In the genomic region with DNA sequence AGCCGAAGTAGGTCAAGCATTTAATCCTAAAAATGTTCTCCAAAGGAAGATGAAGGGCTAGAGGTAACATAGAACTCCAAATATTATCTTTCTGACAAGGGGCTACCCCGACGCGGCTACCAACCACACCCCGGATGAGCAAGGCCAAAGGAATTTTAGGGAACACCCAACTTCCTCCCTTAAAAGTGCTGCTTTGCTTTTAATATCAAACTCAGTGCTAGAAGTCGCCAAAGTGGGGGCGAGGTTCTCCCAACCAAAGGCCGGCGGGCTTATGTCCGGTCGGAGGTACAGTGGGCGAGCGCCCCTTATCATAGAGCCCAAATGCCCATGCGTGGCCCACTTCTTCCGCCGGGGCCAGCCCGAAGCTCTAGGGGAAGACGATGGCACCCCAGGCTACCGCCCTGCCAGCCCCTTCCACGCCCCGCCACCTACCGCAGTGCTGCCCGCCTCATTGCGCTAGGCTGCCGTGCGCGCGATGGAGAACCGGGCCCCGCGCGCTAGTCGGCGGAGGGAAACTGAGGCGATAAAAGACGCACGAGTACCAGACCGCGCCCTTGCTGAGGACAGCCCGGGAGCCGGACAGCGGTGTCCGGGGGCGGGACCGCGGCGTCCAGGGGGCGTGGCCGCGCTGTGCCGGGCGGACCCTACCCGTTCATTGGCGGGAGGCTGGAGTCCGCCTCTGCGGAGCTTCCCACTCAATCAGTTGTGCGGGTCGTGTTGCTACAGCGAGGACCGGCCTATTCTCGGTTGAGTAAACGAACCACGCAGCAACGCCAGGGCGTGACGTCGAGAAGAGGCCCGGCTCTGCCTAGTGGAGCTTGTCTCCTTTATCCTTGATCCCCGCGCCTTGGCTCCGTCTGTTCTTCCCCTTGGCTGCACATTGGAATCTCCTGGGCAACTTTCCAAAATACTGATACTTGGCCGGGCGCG, we compare ENCODE assay signal across 8 cellular contexts. TPM values are rescaled to one million over a fixed set of nuclear protein-coding genes. Genes with fewer than 3 reads are reported as not detected.
A peak's percentile ranks its signal among the peaks of the same experiment; 100 is the strongest.
DNase-seq lines count a peak whose midpoint lies in the region; ATAC-seq, FAIRE-seq and TF ChIP-seq lines count a peak whose summit lies in the region.

A gene with protein sequence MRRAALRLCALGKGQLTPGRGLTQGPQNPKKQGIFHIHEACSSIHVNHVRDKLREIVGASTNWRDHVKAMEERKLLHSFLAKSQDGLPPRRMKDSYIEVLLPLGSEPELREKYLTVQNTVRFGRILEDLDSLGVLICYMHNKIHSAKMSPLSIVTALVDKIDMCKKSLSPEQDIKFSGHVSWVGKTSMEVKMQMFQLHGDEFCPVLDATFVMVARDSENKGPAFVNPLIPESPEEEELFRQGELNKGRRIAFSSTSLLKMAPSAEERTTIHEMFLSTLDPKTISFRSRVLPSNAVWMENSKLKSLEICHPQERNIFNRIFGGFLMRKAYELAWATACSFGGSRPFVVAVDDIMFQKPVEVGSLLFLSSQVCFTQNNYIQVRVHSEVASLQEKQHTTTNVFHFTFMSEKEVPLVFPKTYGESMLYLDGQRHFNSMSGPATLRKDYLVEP (minus strand): TSS at position 584 of the 930 bp plus-strand sequence. CDS start 132 bp downstream, at position 452.

- no peaks in the 10 kb centered on the region for H3K9me3 Mint-ChIP-seq in GM23338
- H3K9me3 Mint-ChIP-seq in activated naive CD8-positive, alpha-beta T cell treated with anti-CD3 and anti-CD28 coated beads, Interleukin-2, amount 10 ng/mL, durations not matched to agents 7 days and 5 days: no peaks in the 10 kb centered on the region

- H3K4me1 Mint-ChIP-seq in GM23338: peaks cover 6% of the 10 kb centered on the region; the same call in 2 of the 3 replicates
- H3K4me1 Mint-ChIP-seq in activated naive CD8-positive, alpha-beta T cell treated with anti-CD3 and anti-CD28 coated beads, Interleukin-2, amount 10 ng/mL, durations not matched to agents 7 days and 5 days: peaks cover 21% of the 10 kb centered on the region

- peaks cover 41% of the 10 kb centered on the region for H3K79me2 ChIP-seq in GM23338 (replicated peaks; ENCODE audit: insufficient read depth)
- H3K79me2 ChIP-seq in SU-DHL-6 (ENCODE audit: insufficient read depth, low read length): peaks cover 16% of the 10 kb centered on the region; the same call in 1 of the 2 replicates

- H2AFZ ChIP-seq in GM23338 (peak within 1 kb of the TSS; percentile 96; the same call in 1 of the 2 replicates), SU-DHL-6 (ENCODE audit: low read depth, low read length, severe bottlenecking) (peak within 1 kb of the TSS; percentile 85)

- no peaks in the 10 kb centered on the region for H3K27me3 ChIP-seq in GM23338 (ENCODE audit: insufficient read depth)
- H3K27me3 ChIP-seq in SU-DHL-6 (ENCODE audit: low read length): no peaks in the 10 kb centered on the region
- no peaks in the 10 kb centered on the region for H3K27me3 ChIP-seq in pancreas
- no peaks in the 10 kb centered on the region for H3K27me3 ChIP-seq in tibial nerve

- H3K27ac ChIP-seq in GM23338 (ENCODE audit: low read depth): peak within 1 kb of the TSS; percentile 59; the same call in 1 of the 2 replicates
- H3K27ac ChIP-seq in SU-DHL-6 (ENCODE audit: low read depth, low read length): peak within 1 kb of the TSS; percentile 50
- peak within 1 kb of the TSS; percentile 68 to 82 (median 77) for H3K27ac ChIP-seq in pancreas
- H3K27ac ChIP-seq in tibial nerve: peak within 1 kb of the TSS; percentile 76 to 95 (median 90)

- ATAC-seq in GM23338: peak; percentile 98
- peak; percentile 96 for ATAC-seq in activated naive CD8-positive, alpha-beta T cell treated with anti-CD3 and anti-CD28 coated beads, Interleukin-2, amount 10 ng/mL, durations not matched to agents 7 days and 5 days (ENCODE audit: low read depth)
- peak; percentile 99 for ATAC-seq in Right ventricle myocardium superior (ENCODE audit: poor library complexity)
- ATAC-seq in pancreas: peak; percentile 97 to 99 (median 98)

- intact Hi-C loops in Right ventricle myocardium superior (cut with DNase I): no loop called here
- intact Hi-C loops in pancreas (cut with DNase I): no loop called here

- peak within 1 kb of the TSS; percentile 89 for H3K4me3 Mint-ChIP-seq in GM23338
- H3K4me3 Mint-ChIP-seq in activated naive CD8-positive, alpha-beta T cell treated with anti-CD3 and anti-CD28 coated beads, Interleukin-2, amount 10 ng/mL, durations not matched to agents 7 days and 5 days: peak within 1 kb of the TSS; percentile 89

- H3K36me3 Mint-ChIP-seq in GM23338 (ENCODE audit: low read depth): no peaks in the 10 kb centered on the region; the same call in 2 of the 3 replicates
- no peaks in the 10 kb centered on the region for H3K36me3 Mint-ChIP-seq in activated naive CD8-positive, alpha-beta T cell treated with anti-CD3 and anti-CD28 coated beads, Interleukin-2, amount 10 ng/mL, durations not matched to agents 7 days and 5 days

- H3K4me3 ChIP-seq in GM23338 (peak within 1 kb of the TSS; percentile 71), LNCaP clone FGC (ENCODE audit: low read depth, low read length) (peak within 1 kb of the TSS; percentile 67), SU-DHL-6 (ENCODE audit: insufficient read depth, low read length, poor library complexity, severe bottlenecking) (peak within 1 kb of the TSS; percentile 73), pancreas (peak within 1 kb of the TSS; percentile 44 to 70 (median 50)), tibial nerve (peak within 1 kb of the TSS; percentile 38 to 78 (median 63))

- H3K9me3 ChIP-seq in ES-I3 (ENCODE audit: control insufficient read depth, insufficient read depth, low read length) (no peaks in the 10 kb centered on the region), SU-DHL-6 (ENCODE audit: insufficient read depth, low read length) (no peaks in the 10 kb centered on the region), pancreas (no peaks in the 10 kb centered on the region), tibial nerve (no peaks in the 10 kb centered on the region)

- peaks cover 2% of the 10 kb centered on the region for H3K27me3 Mint-ChIP-seq in GM23338 (ENCODE audit: insufficient read depth, low read depth, poor library complexity)
- H3K27me3 Mint-ChIP-seq in activated naive CD8-positive, alpha-beta T cell treated with anti-CD3 and anti-CD28 coated beads, Interleukin-2, amount 10 ng/mL, durations not matched to agents 7 days and 5 days: no peaks in the 10 kb centered on the region

- H3K4me2 ChIP-seq in GM23338: peak within 1 kb of the TSS; percentile 83
- H3K4me2 ChIP-seq in SU-DHL-6 (ENCODE audit: low read depth, low read length, poor library complexity, severe bottlenecking): peak within 1 kb of the TSS; percentile 92

- WGBS in pancreas, 2 donors: 0 to 29% methylated on average over 73 to 74 of the region's 74 CpGs
- 0 to 36% methylated on average over 19 to 71 of the region's 74 CpGs for WGBS in tibial nerve, 2 donors

- peak within 1 kb of the TSS; percentile 93 for H3K27ac Mint-ChIP-seq in GM23338
- H3K27ac Mint-ChIP-seq in activated naive CD8-positive, alpha-beta T cell treated with anti-CD3 and anti-CD28 coated beads, Interleukin-2, amount 10 ng/mL, durations not matched to agents 7 days and 5 days: peak within 1 kb of the TSS; percentile 88

- H4K20me1 ChIP-seq in GM23338 (replicated peaks; ENCODE audit: insufficient read depth) (no peaks in the 10 kb centered on the region), SU-DHL-6 (ENCODE audit: low read depth, low read length) (no peaks in the 10 kb centered on the region)

- peak; percentile 14 to 83 for TF ChIP-seq EP300 in tibial nerve (IDR thresholded peaks at IDR 0.05)

- peaks cover 6% of the 10 kb centered on the region; the same call in 1 of the 2 replicates for H3K4me1 ChIP-seq in ES-I3 (ENCODE audit: insufficient read depth, low read length)
- H3K4me1 ChIP-seq in GM23338 (ENCODE audit: insufficient read depth): no peaks in the 10 kb centered on the region
- no peaks in the 10 kb centered on the region for H3K4me1 ChIP-seq in pancreas
- peaks cover 0 to 8% (median 0%) of the 10 kb centered on the region in 4 donors for H3K4me1 ChIP-seq in tibial nerve

- POLR2A ChIA-PET in activated naive CD8-positive, alpha-beta T cell treated with anti-CD3 and anti-CD28 coated beads, Interleukin-2, amount 10 ng/mL, durations not matched to agents 7 days and 5 days (lab: Charles Lee): interaction anchor here (0.7 to 4.6 kb wide), 8 partner anchors 16 to 311 kb away, joined by 3 to 33 read pairs (median 5); partner anchors contain the start of genes EIF2S3 and SAT1

- no peak for FAIRE-seq in pancreas (lab: Jason Lieb, UNC)

- H3K9ac ChIP-seq in ES-I3 (ENCODE audit: low read depth, low read length) (peak within 1 kb of the TSS; percentile 84), SU-DHL-6 (ENCODE audit: low read length) (peak within 1 kb of the TSS; percentile 73)

- no peak for TF ChIP-seq CTCF in GM23338 (conservative IDR thresholded peaks at IDR 0.05; ENCODE audit: low read depth in 2 of 2)
- TF ChIP-seq CTCF in LNCaP clone FGC (IDR thresholded peaks at IDR 0.05; ENCODE audit: control insufficient read depth, extremely low read depth, insufficient read depth): no peak
- no peak for TF ChIP-seq CTCF in SU-DHL-6 (IDR thresholded peaks at IDR 0.05; ENCODE audit: insufficient read depth, low read length, poor library complexity, severe bottlenecking)
- no peak for TF ChIP-seq CTCF in pancreas (IDR thresholded peaks at IDR 0.05)
- TF ChIP-seq CTCF in tibial nerve (IDR thresholded peaks at IDR 0.05): peak in 1 of 5 experiments; percentile 19

- no peaks in the 10 kb centered on the region for H3K36me3 ChIP-seq in ES-I3 (ENCODE audit: insufficient read depth, low read length)
- H3K36me3 ChIP-seq in GM23338 (ENCODE audit: insufficient read depth): no peaks in the 10 kb centered on the region
- no peaks in the 10 kb centered on the region for H3K36me3 ChIP-seq in SU-DHL-6 (ENCODE audit: low read length)
- H3K36me3 ChIP-seq in pancreas: no peaks in the 10 kb centered on the region
- H3K36me3 ChIP-seq in tibial nerve: no peaks in the 10 kb centered on the region

- peak; percentile 88 for DNase-seq in GM23338 (ENCODE audit: low spot score)
- DNase-seq in LNCaP clone FGC (ENCODE audit: low read depth): peak; percentile 91
- DNase-seq in activated naive CD8-positive, alpha-beta T cell treated with anti-CD3 and anti-CD28 coated beads, Interleukin-2, amount 10 ng/mL, durations not matched to agents 7 days and 5 days: peak; percentile 76
- peak; percentile 96 for DNase-seq in Right ventricle myocardium superior
- DNase-seq in pancreas: peak; percentile 85 to 92 (median 87)
- DNase-seq in tibial nerve (ENCODE audit: low spot score in 2 of 2): peak; percentile 72 to 78

- TF ChIP-seq POLR2A in tibial nerve (IDR thresholded peaks at IDR 0.05): peak in 1 of 2 donors; percentile 68

- no peaks in the 10 kb centered on the region for H3K9me2 ChIP-seq in GM23338 (ENCODE audit: insufficient read depth)
- H3K9me2 ChIP-seq in SU-DHL-6 (replicated peaks; ENCODE audit: insufficient read depth, low read length): no peaks in the 10 kb centered on the region

- H3F3A ChIP-seq in GM23338 (replicated peaks; ENCODE audit: low read depth): no peaks in the 10 kb centered on the region
- 0 out of 2 replicates have a peak, but pooled peaks cover 4% of the 10 kb centered on the region for H3F3A ChIP-seq in SU-DHL-6 (ENCODE audit: insufficient read depth)

RNA-seq across cellular contexts. Expression of the gene that starts here (rescaled TPM):
- 34.3 and 35.4 TPM in 2 replicates for total RNA-seq in GM23338 (2014; rRNA removed; shearing (Covaris generic))
- polyA plus RNA-seq in GM23338 (2016; fragmentation: Nextera tagmentation; extraction: Ambion mirVana) (23.5 and 28.5 TPM in 2 replicates), pancreas (10 to 100 TPM; 19.2 to 26.8 TPM)
- 10 to 100 TPM; 27.6 to 28.4 TPM for total RNA-seq in activated naive CD8-positive, alpha-beta T cell treated with anti-CD3 and anti-CD28 coated beads, Interleukin-2, amount 10 ng/mL, durations not matched to agents 7 days and 5 days
- total RNA-seq in Right ventricle myocardium superior (44.5 TPM), pancreas (10 to 100 TPM in 2 of 6 donors, 1 to 10 TPM in 4; 7.0 to 18.6 (median 9.8) TPM), tibial nerve (10 to 100 TPM; 35.7 to 68.2 (median 43.1) TPM)

Comparison
In these comparisons a context has a peak if more than half of its experiments do, and no peak if none do; other contexts are left out.
1. Peak in every context shown above with its lines: DNase-seq, ATAC-seq, H3K4me3 ChIP-seq and H3K27ac ChIP-seq.